8 cellular contexts compared by ENCODE assay signal in the genomic region with DNA sequence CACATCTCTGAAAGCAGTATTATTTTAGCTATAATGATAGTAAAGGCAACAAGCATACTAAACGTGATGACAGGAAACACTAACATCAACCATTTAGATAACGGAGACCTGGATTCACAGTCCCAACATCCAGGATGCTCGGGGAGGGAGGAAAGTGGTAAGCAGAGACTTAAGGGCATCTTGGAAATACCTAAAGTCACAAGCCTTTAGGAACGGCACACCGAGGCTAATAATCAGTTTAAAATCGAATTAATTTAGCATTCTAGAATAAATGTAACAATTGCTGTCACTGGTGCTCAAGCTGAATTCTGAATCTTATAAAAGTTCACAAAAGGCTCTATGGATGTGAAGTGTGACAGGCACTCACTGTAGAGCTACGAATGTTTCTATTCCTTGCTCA. TPM values are rescaled to one million over a fixed set of nuclear protein-coding genes. Genes with fewer than 3 reads are reported as not detected.
DNase-seq lines count a peak whose midpoint lies in the region; ATAC-seq, FAIRE-seq and TF ChIP-seq lines count a peak whose summit lies in the region.

No MANE protein-coding gene starts in this region.

- no peaks in the 10 kb centered on the region for H3K36me3 ChIP-seq in HUES64 (ENCODE audit: insufficient read depth, low read length)
- H3K36me3 ChIP-seq in bronchial epithelial cell (ENCODE audit: control insufficient read depth, insufficient read depth, low read length): no peaks in the 10 kb centered on the region

- TF ChIP-seq CTCF in AG10803 (conservative IDR thresholded peaks at IDR 0.05; ENCODE audit: low read length) (no peak), bronchial epithelial cell (IDR thresholded peaks at IDR 0.05; ENCODE audit: insufficient read depth, low read length, severe bottlenecking) (no peak)

- 23% methylated on average over 5 of the region's 7 CpGs for WGBS in HUES64

- peak overlapping the region; percentile 91 for H3K4me3 ChIP-seq in AG10803 (ENCODE audit: low read length)
- peak overlapping the region; percentile 85 for H3K4me3 ChIP-seq in HUES64 (ENCODE audit: low read length)
- peak overlapping the region; percentile 70 for H3K4me3 ChIP-seq in bronchial epithelial cell (ENCODE audit: low read depth, low read length)
- H3K4me3 ChIP-seq in mononuclear cell (ENCODE audit: low read length): peak overlapping the region; percentile 92

- no peak overlapping the region for H3K9ac ChIP-seq in HUES64 (ENCODE audit: low read depth, low read length)

- peaks cover 4% of the 10 kb centered on the region for H3K9me3 ChIP-seq in HUES64 (ENCODE audit: insufficient read depth, low read depth, low read length)
- no peaks in the 10 kb centered on the region for H3K9me3 ChIP-seq in mononuclear cell (ENCODE audit: low read depth, low read length)

- DNase-seq in AG10803 (ENCODE audit: low read depth): no peak
- DNase-seq in bronchial epithelial cell (ENCODE audit: low read depth): no peak
- no peak for DNase-seq in NCI-H2029 (lab: John Stamatoyannopoulos, UW)
- DNase-seq in hepatic stellate cell (ENCODE audit: low spot score): no peak

- ATAC-seq in GM18511 (IDR thresholded peaks at IDR 0.05; ENCODE audit: unreplicated experiment) (no peak), HG02642 (IDR thresholded peaks at IDR 0.05; ENCODE audit: poor library complexity, unreplicated experiment) (no peak)

- H3K27ac ChIP-seq in HUES64 (ENCODE audit: low read depth, low read length): no peak overlapping the region

- no peak for FAIRE-seq in bronchial epithelial cell (lab: Jason Lieb, UNC)

- peaks cover 45% of the 10 kb centered on the region for H3K27me3 ChIP-seq in HUES64 (ENCODE audit: insufficient read depth, low read length)
- no peaks in the 10 kb centered on the region for H3K27me3 ChIP-seq in bronchial epithelial cell (ENCODE audit: control insufficient read depth, insufficient read depth, low read length)
- H3K27me3 ChIP-seq in mononuclear cell (ENCODE audit: insufficient read depth, low read length): no peaks in the 10 kb centered on the region

- H3K4me1 ChIP-seq in HUES64 (ENCODE audit: insufficient read depth, low read length): 0 out of 2 replicates have a peak, but pooled peaks cover 3% of the 10 kb centered on the region
- H3K4me1 ChIP-seq in mononuclear cell (ENCODE audit: insufficient read depth, low read length): peaks cover 54% of the 10 kb centered on the region

RNA-seq across cellular contexts. Expression of a gene that starts 1.3 kb away (rescaled TPM):
- 15.1 TPM for polyA plus RNA-seq in HUES64 (2013, experiment 1 of 2)
- polyA plus RNA-seq in HUES64 (2013, experiment 2 of 2): 18.8 TPM
- total RNA-seq in bronchial epithelial cell (38.0 and 60.0 TPM in 2 replicates), mononuclear cell (212 TPM)
